19 cellular contexts compared by ENCODE assay signal in the genomic region with DNA sequence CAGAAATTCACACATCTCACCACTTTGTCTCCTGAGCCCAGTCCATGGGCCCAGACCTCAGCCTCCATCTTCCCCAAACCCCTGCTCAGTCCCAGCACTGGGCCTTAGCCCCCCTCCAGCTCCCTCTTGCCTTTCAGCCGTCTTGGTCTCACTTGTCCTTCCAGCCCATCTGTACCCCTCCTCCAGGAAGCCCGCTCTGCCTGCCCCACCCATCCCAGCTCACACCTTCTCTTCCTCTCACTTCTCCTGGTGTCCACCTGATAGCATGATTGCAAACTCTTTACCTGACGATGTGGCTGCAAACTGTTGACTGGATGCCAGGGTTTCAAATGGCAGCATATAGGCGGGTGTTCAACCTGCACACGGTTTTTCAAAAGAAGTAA.
DNase-seq lines count a peak whose midpoint lies in the region; ATAC-seq and TF ChIP-seq lines count a peak whose summit lies in the region.
"Had no signal": no experiment of that assay in that cellular context is flagged by ENCODE, and none has a peak within 500 bp of the region (broad histone marks: within the 10 kb centered on the region; RNA-seq: fewer than 3 reads in every experiment).

No MANE protein-coding gene starts in this region.

- peaks cover 4% of the 10 kb centered on the region for H3K36me3 Mint-ChIP-seq in activated naive CD8-positive, alpha-beta T cell treated with anti-CD3 and anti-CD28 coated beads, Interleukin-2, amount 10 ng/mL, durations not matched to agents 7 days and 5 days
- no peaks in the 10 kb centered on the region for H3K36me3 Mint-ChIP-seq in activated naive CD8-positive, alpha-beta T cell treated with anti-CD3 and anti-CD28 coated beads, Interleukin-2, amount 50 U/mL, for 24 hours (ENCODE audit: low read depth)
- H3K36me3 Mint-ChIP-seq in endothelial cell (ENCODE audit: low read depth, unreplicated experiment) (peaks cover 62% of the 10 kb centered on the region), progenitor cell of endocrine pancreas (ENCODE audit: insufficient read depth) (peaks cover 4% of the 10 kb centered on the region)
- H3K36me3 Mint-ChIP-seq: WTC11 had no signal

- no peak for DNase-seq in activated naive CD8-positive, alpha-beta T cell treated with anti-CD3 and anti-CD28 coated beads, Interleukin-2, amount 10 ng/mL, durations not matched to agents 7 days and 5 days
- DNase-seq in activated naive CD8-positive, alpha-beta T cell treated with anti-CD3 and anti-CD28 coated beads, Interleukin-2, amount 50 U/mL, for 24 hours: no peak
- DNase-seq in endothelial cell (ENCODE audit: low spot score) (no peak), progenitor cell of endocrine pancreas (ENCODE audit: low spot score, unreplicated experiment) (no peak), SK-N-SH (no peak), mesendoderm (no peak)
- DNase-seq: cortex of kidney, DMS79 had no signal

- no peaks in the 10 kb centered on the region for H3K27me3 Mint-ChIP-seq in activated naive CD8-positive, alpha-beta T cell treated with anti-CD3 and anti-CD28 coated beads, Interleukin-2, amount 10 ng/mL, durations not matched to agents 7 days and 5 days
- H3K27me3 Mint-ChIP-seq in activated naive CD8-positive, alpha-beta T cell treated with anti-CD3 and anti-CD28 coated beads, Interleukin-2, amount 50 U/mL, for 24 hours: no peaks in the 10 kb centered on the region
- peaks cover 44% of the 10 kb centered on the region for H3K27me3 Mint-ChIP-seq in endothelial cell (ENCODE audit: unreplicated experiment)
- H3K27me3 Mint-ChIP-seq in progenitor cell of endocrine pancreas: no peaks in the 10 kb centered on the region
- H3K27me3 Mint-ChIP-seq: activated CD4-positive, alpha-beta T cell treated with anti-CD3 and anti-CD28 coated beads, Interleukin-2, amount 10 ng/mL, durations not matched to agents 24 days and 14 days; activated naive CD4-positive, alpha-beta T cell treated with anti-CD3 and anti-CD28 coated beads, Interleukin-2, amount 50 U/mL, for 24 hours had no signal

- H3K36me3 ChIP-seq in HEK293 (ENCODE audit: control insufficient read depth in 2 of 2, insufficient read depth in 1 of 2, low read length in 2 of 2) (no peaks in the 10 kb centered on the region), SK-N-SH (replicated peaks in 1 of 2; ENCODE audit: control insufficient read depth in 1 of 2, insufficient read depth in 2 of 2, low read length in 1 of 2) (peaks cover 0 to 6% of the 10 kb centered on the region in 2 experiments), mesendoderm (ENCODE audit: control insufficient read depth, insufficient read depth, low read length) (no peaks in the 10 kb centered on the region)
- H3K36me3 ChIP-seq: cardiac muscle cell had no signal

- H2BK15ac ChIP-seq in mesendoderm (replicated peaks; ENCODE audit: low read depth): no peak overlapping the region

- H3K27me3 ChIP-seq in SK-N-SH (ENCODE audit: insufficient read depth) (no peaks in the 10 kb centered on the region), mesendoderm (ENCODE audit: insufficient read depth, low read length, poor library complexity) (no peaks in the 10 kb centered on the region)
- H3K27me3 ChIP-seq: ascending aorta, cardiac muscle cell, upper lobe of left lung had no signal

- H3K4me1 Mint-ChIP-seq in activated naive CD8-positive, alpha-beta T cell treated with anti-CD3 and anti-CD28 coated beads, Interleukin-2, amount 10 ng/mL, durations not matched to agents 7 days and 5 days: peaks cover 12% of the 10 kb centered on the region
- H3K4me1 Mint-ChIP-seq in activated naive CD8-positive, alpha-beta T cell treated with anti-CD3 and anti-CD28 coated beads, Interleukin-2, amount 50 U/mL, for 24 hours: peaks cover 1% of the 10 kb centered on the region
- H3K4me1 Mint-ChIP-seq in endothelial cell (ENCODE audit: unreplicated experiment) (peaks cover 15% of the 10 kb centered on the region), progenitor cell of endocrine pancreas (ENCODE audit: low read depth) (no peaks in the 10 kb centered on the region)

- no peak overlapping the region for H2AFZ ChIP-seq in SK-N-SH (ENCODE audit: low read depth)

- TF ChIP-seq CTCF in HEK293 (tag by site-specific recombination; IDR thresholded peaks at IDR 0.05) (no peak), endothelial cell (IDR thresholded peaks at IDR 0.05; ENCODE audit: unreplicated experiment) (no peak), progenitor cell of endocrine pancreas (IDR thresholded peaks at IDR 0.05; ENCODE audit: unreplicated experiment) (no peak), SK-N-SH (IDR thresholded peaks at IDR 0.05) (no peak)

- peak overlapping the region; percentile 72 for H3K27ac Mint-ChIP-seq in activated naive CD8-positive, alpha-beta T cell treated with anti-CD3 and anti-CD28 coated beads, Interleukin-2, amount 10 ng/mL, durations not matched to agents 7 days and 5 days
- H3K27ac Mint-ChIP-seq in activated naive CD8-positive, alpha-beta T cell treated with anti-CD3 and anti-CD28 coated beads, Interleukin-2, amount 50 U/mL, for 24 hours: no peak overlapping the region
- H3K27ac Mint-ChIP-seq in endothelial cell (ENCODE audit: unreplicated experiment): peak overlapping the region; percentile 32
- H3K27ac Mint-ChIP-seq in progenitor cell of endocrine pancreas: peak overlapping the region; percentile 69
- H3K27ac Mint-ChIP-seq: activated CD4-positive, alpha-beta T cell treated with anti-CD3 and anti-CD28 coated beads, Interleukin-2, amount 10 ng/mL, durations not matched to agents 24 days and 14 days; activated naive CD4-positive, alpha-beta T cell treated with anti-CD3 and anti-CD28 coated beads, Interleukin-2, amount 50 U/mL, for 24 hours; activated T-helper 1 cell treated with anti-CD3 and anti-CD28 coated beads, Interleukin-12 subunit alpha, Interleukin-12 subunit beta, Interleukin-2, Interleukin-4 antibody, amounts not matched to agents 30 ng/mL and 10 ng/mL and 1 ng/mL, durations not matched to agents 14 hours and 24 hours and 36 hours; CD14-positive monocyte; GM23338; nephron; WTC11 had no signal

- H3K4me3 Mint-ChIP-seq in activated naive CD8-positive, alpha-beta T cell treated with anti-CD3 and anti-CD28 coated beads, Interleukin-2, amount 10 ng/mL, durations not matched to agents 7 days and 5 days: no peak overlapping the region
- H3K4me3 Mint-ChIP-seq in activated naive CD8-positive, alpha-beta T cell treated with anti-CD3 and anti-CD28 coated beads, Interleukin-2, amount 50 U/mL, for 24 hours: no peak overlapping the region
- H3K4me3 Mint-ChIP-seq in endothelial cell (ENCODE audit: unreplicated experiment): no peak overlapping the region
- H3K4me3 Mint-ChIP-seq in progenitor cell of endocrine pancreas (ENCODE audit: low read depth): no peak overlapping the region
- H3K4me3 Mint-ChIP-seq: activated CD4-positive, alpha-beta T cell treated with anti-CD3 and anti-CD28 coated beads, Interleukin-2, amount 10 ng/mL, durations not matched to agents 24 days and 14 days; activated naive CD4-positive, alpha-beta T cell treated with anti-CD3 and anti-CD28 coated beads, Interleukin-2, amount 50 U/mL, for 24 hours; activated T-helper 1 cell treated with anti-CD3 and anti-CD28 coated beads, Interleukin-12 subunit alpha, Interleukin-12 subunit beta, Interleukin-2, Interleukin-4 antibody, amounts not matched to agents 30 ng/mL and 10 ng/mL and 1 ng/mL, durations not matched to agents 14 hours and 24 hours and 36 hours; CD14-positive monocyte; GM23338; nephron; WTC11 had no signal

- CTCF ChIA-PET in HEK293 (lab: Yijun Ruan, JAX) (interaction anchor here (0.6 to 6.9 kb wide), 24 partner anchors 8 to 1020 kb away, joined by 3 to 64 read pairs (median 4); a partner anchor contains a TSS), SK-N-SH (lab: Yijun Ruan, JAX) (interaction anchor here (0.9 to 19.8 kb wide), 45 partner anchors 8 to 286 kb away, joined by 3 to 505 read pairs (median 6); a partner anchor contains a TSS)

- no peak overlapping the region for H2BK5ac ChIP-seq in mesendoderm (ENCODE audit: low read length)

- no peaks in the 10 kb centered on the region for H3F3A ChIP-seq in SK-N-SH (replicated peaks; ENCODE audit: insufficient read depth)

- POLR2A ChIA-PET in activated naive CD8-positive, alpha-beta T cell treated with anti-CD3 and anti-CD28 coated beads, Interleukin-2, amount 10 ng/mL, durations not matched to agents 7 days and 5 days (lab: Charles Lee): interaction anchor here (0.7 to 1.7 kb wide), 4 partner anchors 43 to 246 kb away, joined by 3 to 7 read pairs (median 5); no protein-coding TSS in a partner anchor
- POLR2A ChIA-PET in HEK293 (lab: Yijun Ruan, JAX): interaction anchor here (0.6 to 1.0 kb wide), 3 partner anchors 11 to 246 kb away, joined by 3 to 8 read pairs (median 3); no protein-coding TSS in a partner anchor
- POLR2A ChIA-PET in SK-N-SH (lab: Yijun Ruan, JAX): interaction anchor here (1.2 kb wide), 1 partner anchor 246 kb away, joined by 4 read pairs; no protein-coding TSS in a partner anchor

- H3K9me3 Mint-ChIP-seq in activated naive CD8-positive, alpha-beta T cell treated with anti-CD3 and anti-CD28 coated beads, Interleukin-2, amount 10 ng/mL, durations not matched to agents 7 days and 5 days: no peaks in the 10 kb centered on the region
- no peaks in the 10 kb centered on the region for H3K9me3 Mint-ChIP-seq in activated naive CD8-positive, alpha-beta T cell treated with anti-CD3 and anti-CD28 coated beads, Interleukin-2, amount 50 U/mL, for 24 hours
- H3K9me3 Mint-ChIP-seq in endothelial cell (ENCODE audit: unreplicated experiment): no peaks in the 10 kb centered on the region
- no peaks in the 10 kb centered on the region for H3K9me3 Mint-ChIP-seq in progenitor cell of endocrine pancreas (ENCODE audit: low read depth)
- H3K9me3 Mint-ChIP-seq: activated CD4-positive, alpha-beta T cell treated with anti-CD3 and anti-CD28 coated beads, Interleukin-2, amount 10 ng/mL, durations not matched to agents 24 days and 14 days; activated naive CD4-positive, alpha-beta T cell treated with anti-CD3 and anti-CD28 coated beads, Interleukin-2, amount 50 U/mL, for 24 hours; activated T-helper 1 cell treated with anti-CD3 and anti-CD28 coated beads, Interleukin-12 subunit alpha, Interleukin-12 subunit beta, Interleukin-2, Interleukin-4 antibody, amounts not matched to agents 30 ng/mL and 10 ng/mL and 1 ng/mL, durations not matched to agents 14 hours and 24 hours and 36 hours; GM23338; nephron; WTC11 had no signal

- H3K79me1 ChIP-seq in mesendoderm (ENCODE audit: low read length): no peaks in the 10 kb centered on the region

- no peaks in the 10 kb centered on the region for H4K20me1 ChIP-seq in SK-N-SH (ENCODE audit: insufficient read depth)

- no peaks in the 10 kb centered on the region for H3K79me2 ChIP-seq in SK-N-SH (ENCODE audit: insufficient read depth)
- H3K79me2 ChIP-seq in mesendoderm (ENCODE audit: control insufficient read depth, insufficient read depth, low read length): no peaks in the 10 kb centered on the region

- no peak overlapping the region for H2AK5ac ChIP-seq in mesendoderm (ENCODE audit: low read length)

- H3K18ac ChIP-seq in mesendoderm (ENCODE audit: low read length): no peak overlapping the region

- no peak for ATAC-seq in activated naive CD8-positive, alpha-beta T cell treated with anti-CD3 and anti-CD28 coated beads, Interleukin-2, amount 10 ng/mL, durations not matched to agents 7 days and 5 days (ENCODE audit: low read depth)
- no peak for ATAC-seq in activated naive CD8-positive, alpha-beta T cell treated with anti-CD3 and anti-CD28 coated beads, Interleukin-2, amount 50 U/mL, for 24 hours

- H3K9me3 ChIP-seq in HEK293 (ENCODE audit: control insufficient read depth, insufficient read depth, low read depth, low read length) (no peaks in the 10 kb centered on the region), SK-N-SH (no peaks in the 10 kb centered on the region)
- H3K9me3 ChIP-seq: ascending aorta, upper lobe of left lung had no signal

- H3K4me3 ChIP-seq in HEK293 (ENCODE audit: low read depth, low read length): no peak overlapping the region
- no peak overlapping the region for H3K4me3 ChIP-seq in SK-N-SH (ENCODE audit: low read depth in 2 of 2, low read length in 1 of 2)
- no peak overlapping the region for H3K4me3 ChIP-seq in mesendoderm (ENCODE audit: low read length)
- H3K4me3 ChIP-seq: ascending aorta, cardiac muscle cell, GM23338, upper lobe of left lung had no signal

- H2BK120ac ChIP-seq in mesendoderm (ENCODE audit: low read depth, low read length): no peak overlapping the region

- 86% methylated on average over 5 of the region's 5 CpGs for WGBS in SK-N-SH (ENCODE audit: low lambda C conversion rate)
- no CpG with 5 or more reads among the region's 5 CpGs for WGBS in mesendoderm (ENCODE audit: extremely low coverage, insufficient coverage, low lambda C conversion rate)

- no peak overlapping the region for H3K9ac ChIP-seq in SK-N-SH
- H3K9ac ChIP-seq in mesendoderm (ENCODE audit: low read length): no peak overlapping the region

- TF ChIP-seq EP300 in SK-N-SH (IDR thresholded peaks at IDR 0.05; ENCODE audit: borderline replicate concordance in 1 of 2, low read depth in 1 of 2, low read length in 1 of 2): no peak

- H3K23ac ChIP-seq in mesendoderm (ENCODE audit: low read length): no peak overlapping the region

- H3K4me1 ChIP-seq in HEK293 (ENCODE audit: control insufficient read depth, insufficient read depth, low read length): no peaks in the 10 kb centered on the region
- H3K4me1 ChIP-seq in SK-N-SH (ENCODE audit: control insufficient read depth in 1 of 2, insufficient read depth in 2 of 2, low read depth in 1 of 2, low read length in 1 of 2): peaks cover 3 to 10% of the 10 kb centered on the region in 2 experiments; a peak in 2 of 4 replicates
- H3K4me1 ChIP-seq in mesendoderm (ENCODE audit: control insufficient read depth, low read depth, low read length): no peaks in the 10 kb centered on the region

- TF ChIP-seq RAD21 in SK-N-SH (IDR thresholded peaks at IDR 0.05; ENCODE audit: low read length): no peak

- no peaks in the 10 kb centered on the region for H3K9me2 ChIP-seq in SK-N-SH

- no peak overlapping the region for H3K4ac ChIP-seq in mesendoderm (ENCODE audit: low read depth, low read length)

- no peak overlapping the region for H4K8ac ChIP-seq in mesendoderm (ENCODE audit: low read depth, low read length)

- no peak overlapping the region for H4K5ac ChIP-seq in mesendoderm (ENCODE audit: low read length)

- H3K4me2 ChIP-seq in SK-N-SH: no peak overlapping the region
- no peak overlapping the region for H3K4me2 ChIP-seq in mesendoderm (ENCODE audit: low read length)
- H3K4me2 ChIP-seq: GM23338 had no signal

- H3K27ac ChIP-seq in HEK293 (ENCODE audit: extremely low read depth, low read depth, low read length): 0 out of 2 replicates have a peak overlapping the region, but pooled peaks have one; percentile 4
- H3K27ac ChIP-seq in SK-N-SH (ENCODE audit: low read depth in 2 of 2, low read length in 1 of 2): no peak overlapping the region
- no peak overlapping the region for H3K27ac ChIP-seq in mesendoderm (ENCODE audit: low read depth, low read length)
- H3K27ac ChIP-seq: cardiac muscle cell had no signal

- no peak overlapping the region for H3K56ac ChIP-seq in mesendoderm (ENCODE audit: low read length)
